8 cellular contexts compared by ENCODE assay signal in genomic region chr17:44350733-44351226, GRCh38. TPM values are rescaled to one million over a fixed set of nuclear protein-coding genes. Genes with fewer than 3 reads are reported as not detected.
DNase-seq lines count a peak whose midpoint lies in the region; ATAC-seq and TF ChIP-seq lines count a peak whose summit lies in the region.

No MANE protein-coding gene starts in this region.

- ATAC-seq in HG03135 (IDR thresholded peaks at IDR 0.05; ENCODE audit: unreplicated experiment), result no peak

- H3K4me3 ChIP-seq in AG09309 (ENCODE audit: control insufficient read depth, low read depth, low read length) (no peak overlapping the region), tibial nerve (no peak overlapping the region)

- H3K36me3 ChIP-seq in tibial nerve, result peaks cover 0 to 53% (median 4%) of the 10 kb centered on the region in 3 donors

- H3K27ac Mint-ChIP-seq in activated T-cell treated with anti-CD3 and anti-CD28 coated beads, Interleukin-2, amount 50 U/mL, for 24 hours, result no peak overlapping the region

- peak; percentile 85 for TF ChIP-seq CTCF in AG09309 (IDR thresholded peaks at IDR 0.05; ENCODE audit: control insufficient read depth, insufficient read depth, low read depth, low read length, missing control alignments)
- peak; percentile 66 to 76 (median 67) for TF ChIP-seq CTCF in tibial nerve (IDR thresholded peaks at IDR 0.05)

- H3K27ac ChIP-seq in tibial nerve, result no peak overlapping the region

- no peaks in the 10 kb centered on the region for H3K27me3 ChIP-seq in tibial nerve

- no peak overlapping the region for H3K4me3 Mint-ChIP-seq in activated T-cell treated with anti-CD3 and anti-CD28 coated beads, Interleukin-2, amount 50 U/mL, for 24 hours

- H3K9me3 ChIP-seq in tibial nerve, result no peaks in the 10 kb centered on the region

- 66 to 78% methylated on average over 4 to 6 of the region's 6 CpGs for WGBS in tibial nerve, 2 donors

- peaks cover 5% of the 10 kb centered on the region for H3K27me3 Mint-ChIP-seq in activated T-cell treated with anti-CD3 and anti-CD28 coated beads, Interleukin-2, amount 50 U/mL, for 24 hours

- peaks cover 0 to 16% (median 3%) of the 10 kb centered on the region in 4 donors for H3K4me1 ChIP-seq in tibial nerve

- DNase-seq in AG09309 (ENCODE audit: low read depth) (no peak), GM19238 (ENCODE audit: insufficient read length, low spot score) (peak; percentile 83), OCI-M1 (lab: John Stamatoyannopoulos, UW) (peak; percentile 72), fibroblast of peridontal ligament (ENCODE audit: extremely low read depth) (peak; percentile 35), nucleus accumbens (lab: John Stamatoyannopoulos, UW) (peak in 42 of 56 donors; percentile 5 to 81 (median 37)), tibial nerve (ENCODE audit: low spot score in 2 of 2) (peak in 1 of 2 donors; percentile 52)
- DNase-seq in activated T-cell treated with anti-CD3 and anti-CD28 coated beads, Interleukin-2, amount 50 U/mL, for 24 hours, result peak; percentile 84

- peaks cover 18% of the 10 kb centered on the region for H3K4me1 Mint-ChIP-seq in activated T-cell treated with anti-CD3 and anti-CD28 coated beads, Interleukin-2, amount 50 U/mL, for 24 hours (ENCODE audit: low read depth)

- no peaks in the 10 kb centered on the region for H3K9me3 Mint-ChIP-seq in activated T-cell treated with anti-CD3 and anti-CD28 coated beads, Interleukin-2, amount 50 U/mL, for 24 hours

- H3K36me3 Mint-ChIP-seq in activated T-cell treated with anti-CD3 and anti-CD28 coated beads, Interleukin-2, amount 50 U/mL, for 24 hours (ENCODE audit: low read depth), result peaks cover 13% of the 10 kb centered on the region

- no peak for TF ChIP-seq EP300 in tibial nerve (IDR thresholded peaks at IDR 0.05)

- TF ChIP-seq POLR2A in tibial nerve (IDR thresholded peaks at IDR 0.05), result no peak

RNA-seq across cellular contexts. Expression of gene GRN, which starts 5.7 kb away (rescaled TPM):
- 100 to 1,000 TPM; 159 to 223 (median 188) TPM for total RNA-seq in tibial nerve

RNA-seq across cellular contexts. Expression of gene FAM171A2, which starts 12.9 kb away (rescaled TPM):
- 1 to 10 TPM; 1.0 to 8.1 (median 5.2) TPM for total RNA-seq in tibial nerve

RNA-seq across cellular contexts. Expression of gene SLC25A39, which starts 26.2 kb away (rescaled TPM):
- 10 to 100 TPM; 51.3 to 99.0 (median 70.9) TPM for total RNA-seq in tibial nerve

RNA-seq across cellular contexts. Expression of gene ITGA2B, which starts 38.7 kb away (rescaled TPM):
- total RNA-seq in tibial nerve, result 1 to 10 TPM; 1.5 to 3.0 (median 2.8) TPM

RNA-seq across cellular contexts. Expression of gene RUNDC3A, which starts 42.4 kb away (rescaled TPM):
- total RNA-seq in tibial nerve, result not detected
